18 cellular contexts compared by ENCODE assay signal in genomic region chr5:115526604-115527003, GRCh38.
"Had no signal": no experiment of that assay in that cellular context is flagged by ENCODE, and none has a peak within 500 bp of the region (broad histone marks: within the 10 kb centered on the region; RNA-seq: fewer than 3 reads in every experiment).

No MANE protein-coding gene starts in this region.

- H3K27ac ChIP-seq: RWPE1, SJCRH30 had no signal

- DNase-seq: KBM-7, MV-4-11, NCI-H1048, NCI-H1105, NCI-H1417, NCI-H1436 treated with DMSO at 0.1 percent for 48 hours, NCI-H1694, NCI-H187 treated with DMSO at 0.1 percent for 48 hours, NCI-H2029 treated with DMSO at 0.1 percent for 48 hours, NCI-H2171 treated with DMSO at 0.1 percent for 48 hours, NCI-H2227 treated with DMSO at 0.1 percent for 48 hours, NCI-H524, NCI-H69, NCI-H774, SHP77 treated with DMSO at 0.1 percent for 48 hours, SJCRH30 had no signal

- H3K27me3 ChIP-seq: SJCRH30 had no signal

- H3K9me3 ChIP-seq: SJCRH30 had no signal

- ATAC-seq: SK-N-SH treated with all-trans-retinoic acid at 6 μM for 48 hours had no signal

- H3K4me3 ChIP-seq: SJCRH30 had no signal

- H3K4me1 ChIP-seq: SJCRH30 had no signal
